In the genomic region with DNA sequence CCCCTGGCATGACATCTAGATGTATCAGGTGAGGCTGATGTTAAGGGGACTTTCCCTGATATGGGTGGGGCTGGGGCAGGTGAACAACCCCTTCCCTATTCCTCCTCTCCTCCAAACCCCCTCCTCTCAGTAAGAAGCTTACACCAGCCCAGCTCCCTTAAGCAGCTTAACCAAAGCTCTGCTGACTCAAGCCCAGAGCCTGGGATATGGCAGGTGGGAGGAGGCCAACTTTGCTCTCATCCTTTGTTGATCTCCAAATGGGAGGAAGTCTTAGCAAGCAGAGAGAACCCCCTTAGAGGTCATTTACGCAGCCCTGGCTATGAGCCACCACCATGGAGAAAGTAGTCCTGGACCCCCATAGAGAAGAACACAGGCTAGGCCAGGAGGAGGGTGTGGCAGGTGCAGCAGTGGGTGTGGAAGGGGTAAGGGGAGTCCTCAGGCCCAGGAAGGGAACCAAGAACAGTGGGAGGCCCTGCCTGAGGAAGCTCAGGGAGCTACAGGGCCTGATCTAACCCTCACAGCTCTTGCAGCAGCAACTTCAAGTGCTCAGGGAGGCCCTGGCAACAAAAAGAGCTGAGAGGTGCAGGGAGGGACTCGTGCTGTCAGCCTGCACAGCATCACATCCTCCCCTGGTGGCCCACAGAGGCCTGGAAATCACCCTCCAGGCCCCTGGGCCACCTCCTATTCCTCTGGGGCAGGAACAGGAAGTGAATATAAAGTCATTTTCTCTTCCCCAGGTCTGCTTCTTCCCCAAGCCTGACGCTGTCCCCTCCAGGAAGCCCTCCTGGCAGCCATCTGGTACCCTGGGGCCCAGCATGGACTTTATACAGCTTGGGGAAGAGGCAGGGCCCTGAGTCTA, we compare ENCODE assay signal across 9 cellular contexts. TPM values are rescaled to one million over a fixed set of nuclear protein-coding genes. Genes with fewer than 3 reads are reported as not detected.
DNase-seq lines count a peak whose midpoint lies in the region; ATAC-seq and TF ChIP-seq lines count a peak whose summit lies in the region.
"Had no signal": no experiment of that assay in that cellular context is flagged by ENCODE, and none has a peak within 500 bp of the region (broad histone marks: within the 10 kb centered on the region; RNA-seq: fewer than 3 reads in every experiment).

No MANE protein-coding gene starts in this region.

- no peak for TF ChIP-seq CTCF in GM13977 (IDR thresholded peaks at IDR 0.05; ENCODE audit: extremely low read depth, insufficient read depth, missing control alignments)
- TF ChIP-seq CTCF in type B pancreatic cell (conservative IDR thresholded peaks at IDR 0.05), result no peak
- TF ChIP-seq CTCF in osteocyte (IDR thresholded peaks at IDR 0.05), result no peak

- H3K4me1 Mint-ChIP-seq in type B pancreatic cell (ENCODE audit: unreplicated experiment), result peaks cover 28% of the 10 kb centered on the region
- H3K4me1 Mint-ChIP-seq in osteocyte (ENCODE audit: unreplicated experiment), result peaks cover 21% of the 10 kb centered on the region

- peaks cover 7% of the 10 kb centered on the region for H3K36me3 Mint-ChIP-seq in type B pancreatic cell
- peaks cover 9% of the 10 kb centered on the region for H3K36me3 Mint-ChIP-seq in osteocyte (ENCODE audit: unreplicated experiment)

- H3K27ac Mint-ChIP-seq in type B pancreatic cell (no peak overlapping the region), osteocyte (ENCODE audit: unreplicated experiment) (no peak overlapping the region)

- no peak for ATAC-seq in HG03175 (IDR thresholded peaks at IDR 0.05; ENCODE audit: unreplicated experiment)

- in situ Hi-C loops in GM13977 (cut with MboI; ENCODE audit: low pct_unique_long_range_greater_than_20kb, low sequenced_read_pairs, unreplicated experiment), result loop anchor here (5.0 to 25.0 kb wide), 3 partner anchors 52 to 162 kb away; no protein-coding TSS in a partner anchor

- peak overlapping the region; percentile 11 for H3K27ac ChIP-seq in KOPT-K1 (ENCODE audit: low read depth, low read length, poor library complexity, severe bottlenecking)
- H3K27ac ChIP-seq: VCaP had no signal

- H3K36me3 ChIP-seq in KOPT-K1 (ENCODE audit: insufficient read depth, low read length), result peaks cover 28% of the 10 kb centered on the region

- no peaks in the 10 kb centered on the region for H3K9me3 ChIP-seq in KOPT-K1 (ENCODE audit: insufficient read depth, low read length, poor library complexity, severe bottlenecking)

- H3K27me3 Mint-ChIP-seq in type B pancreatic cell (no peaks in the 10 kb centered on the region), osteocyte (ENCODE audit: unreplicated experiment) (no peaks in the 10 kb centered on the region)

- DNase-seq in GM13977 (ENCODE audit: low spot score) (peak; percentile 83), type B pancreatic cell (ENCODE audit: extremely low spot score, unreplicated experiment) (no peak), SHP77 treated with DMSO at 0.1 percent for 48 hours (lab: John Stamatoyannopoulos, UW) (no peak), osteocyte (ENCODE audit: extremely low spot score, unreplicated experiment) (no peak)
- peak; percentile 57 to 67 for DNase-seq in activated T-cell treated with anti-CD3 and anti-CD28 coated beads, Interleukin-2, amount 50 U/mL, for 48 hours
- DNase-seq in stimulated activated CD4-positive, alpha-beta T cell treated with anti-CD3 and anti-CD28 coated beads, Interleukin-12 subunit alpha, Interleukin-12 subunit beta, amount 100 ng/mL, for 4 hours, result peak; percentile 32

- no peak overlapping the region for H3K4me3 Mint-ChIP-seq in type B pancreatic cell
- H3K4me3 Mint-ChIP-seq in osteocyte (ENCODE audit: unreplicated experiment), result no peak overlapping the region

- H3K9me3 Mint-ChIP-seq in type B pancreatic cell (no peaks in the 10 kb centered on the region), osteocyte (ENCODE audit: unreplicated experiment) (no peaks in the 10 kb centered on the region)

RNA-seq across cellular contexts. Expression of gene UNC119, which starts 2.9 kb away (rescaled TPM):
- total RNA-seq in type B pancreatic cell (ENCODE audit: low replicate concordance) (40.2 and 52.2 TPM in 2 replicates), osteocyte (26.0 and 34.9 TPM in 2 replicates)

RNA-seq across cellular contexts. Expression of gene PIGS, which starts 21.8 kb away (rescaled TPM):
- total RNA-seq in type B pancreatic cell (ENCODE audit: low replicate concordance), result 66.1 and 75.0 TPM in 2 replicates
- 80.0 and 84.3 TPM in 2 replicates for total RNA-seq in osteocyte

RNA-seq across cellular contexts. Expression of gene ALDOC, which starts 27.2 kb away (rescaled TPM):
- total RNA-seq in type B pancreatic cell (ENCODE audit: low replicate concordance), result 7.1 and 12.6 TPM in 2 replicates
- total RNA-seq in osteocyte, result 2.7 and 3.2 TPM in 2 replicates

RNA-seq across cellular contexts. Expression of gene FOXN1, which starts 43.4 kb away (rescaled TPM):
- 1.0 and 1.2 TPM in 2 replicates for total RNA-seq in type B pancreatic cell (ENCODE audit: low replicate concordance)
- not detected in 2 replicates for total RNA-seq in osteocyte

RNA-seq across cellular contexts. Expression of gene SPAG5, which starts 49.3 kb away (rescaled TPM):
- total RNA-seq in type B pancreatic cell (ENCODE audit: low replicate concordance) (30.9 and 88.3 TPM in 2 replicates), osteocyte (15.2 and 15.6 TPM in 2 replicates)

Comparison
In these comparisons a context has a peak if more than half of its experiments do, and no peak if none do; other contexts are left out.
1. DNase-seq: peak in GM13977 (single experiment), activated T-cell treated with anti-CD3 and anti-CD28 coated beads, Interleukin-2, amount 50 U/mL, for 48 hours (2 of 2) and stimulated activated CD4-positive, alpha-beta T cell treated with anti-CD3 and anti-CD28 coated beads, Interleukin-12 subunit alpha, Interleukin-12 subunit beta, amount 100 ng/mL, for 4 hours (single experiment); none in type B pancreatic cell (single experiment), SHP77 treated with DMSO at 0.1 percent for 48 hours (single experiment) and osteocyte (single experiment).